In genomic region chr2:126893606-126894005, GRCh38 we compare ENCODE assay signal across 35 cellular contexts. TPM values are rescaled to one million over a fixed set of nuclear protein-coding genes. Genes with fewer than 3 reads are reported as not detected.
"Had no signal": no experiment of that assay in that cellular context is flagged by ENCODE, and none has a peak within 500 bp of the region (broad histone marks: within the 10 kb centered on the region; RNA-seq: fewer than 3 reads in every experiment).

No MANE protein-coding gene starts in this region.

- H3K27ac ChIP-seq: adrenal gland, body of pancreas, epithelial cell of prostate, esophagus squamous epithelium, gastroesophageal sphincter, heart right ventricle had no signal

- H3K27ac Mint-ChIP-seq: activated CD4-positive, alpha-beta T cell treated with anti-CD3 and anti-CD28 coated beads for 36 hours; activated CD4-positive, alpha-beta T cell treated with anti-CD3 and anti-CD28 coated beads, Interleukin-2, amount 10 ng/mL, durations not matched to agents 24 days and 14 days; activated CD8-positive, alpha-beta T cell treated with anti-CD3 and anti-CD28 coated beads for 36 hours; activated naive CD4-positive, alpha-beta T cell treated with anti-CD3 and anti-CD28 coated beads for 36 hours; activated naive CD4-positive, alpha-beta T cell treated with anti-CD3 and anti-CD28 coated beads, Interleukin-2, amount 50 U/mL, for 24 hours; activated naive CD8-positive, alpha-beta T cell treated with anti-CD3 and anti-CD28 coated beads for 36 hours; activated naive CD8-positive, alpha-beta T cell treated with anti-CD3 and anti-CD28 coated beads, Interleukin-2, amount 50 U/mL, for 24 hours; activated T-cell treated with anti-CD3 and anti-CD28 coated beads, Interleukin-2, amount 50 U/mL, for 24 hours; activated T-cell treated with anti-CD3 and anti-CD28 coated beads, Interleukin-2, amount 50 U/mL, for 72 hours; effector memory CD8-positive, alpha-beta T cell had no signal

- H3K27me3 Mint-ChIP-seq: activated naive CD8-positive, alpha-beta T cell treated with anti-CD3 and anti-CD28 coated beads for 36 hours had no signal

- H3K9me3 Mint-ChIP-seq: activated CD4-positive, alpha-beta T cell treated with anti-CD3 and anti-CD28 coated beads, Interleukin-2, amount 10 ng/mL, durations not matched to agents 24 days and 14 days; activated CD8-positive, alpha-beta T cell treated with anti-CD3 and anti-CD28 coated beads for 36 hours; activated naive CD4-positive, alpha-beta T cell treated with anti-CD3 and anti-CD28 coated beads for 36 hours; activated naive CD8-positive, alpha-beta T cell treated with anti-CD3 and anti-CD28 coated beads for 36 hours; activated naive CD8-positive, alpha-beta T cell treated with anti-CD3 and anti-CD28 coated beads, Interleukin-2, amount 50 U/mL, for 24 hours; activated T-cell treated with anti-CD3 and anti-CD28 coated beads, Interleukin-2, amount 50 U/mL, for 24 hours had no signal

- H3K27me3 ChIP-seq: adrenal gland, body of pancreas, esophagus squamous epithelium, gastroesophageal sphincter had no signal

- H3K4me1 ChIP-seq: adrenal gland, body of pancreas, esophagus squamous epithelium, gastroesophageal sphincter, heart right ventricle had no signal

- H3K4me1 Mint-ChIP-seq: activated CD4-positive, alpha-beta T cell treated with anti-CD3 and anti-CD28 coated beads for 36 hours; activated CD4-positive, alpha-beta T cell treated with anti-CD3 and anti-CD28 coated beads, Interleukin-2, amount 10 ng/mL, durations not matched to agents 24 days and 14 days; activated naive CD4-positive, alpha-beta T cell treated with anti-CD3 and anti-CD28 coated beads, Interleukin-2, amount 50 U/mL, for 24 hours; activated naive CD8-positive, alpha-beta T cell treated with anti-CD3 and anti-CD28 coated beads for 36 hours; activated naive CD8-positive, alpha-beta T cell treated with anti-CD3 and anti-CD28 coated beads, Interleukin-2, amount 50 U/mL, for 24 hours had no signal

- H3K9me3 ChIP-seq: adrenal gland, body of pancreas, esophagus squamous epithelium, gastroesophageal sphincter, heart right ventricle had no signal

- ATAC-seq: activated CD4-positive, alpha-beta T cell treated with anti-CD3 and anti-CD28 coated beads for 36 hours; activated CD8-positive, alpha-beta T cell treated with anti-CD3 and anti-CD28 coated beads for 36 hours; activated naive CD8-positive, alpha-beta T cell treated with anti-CD3 and anti-CD28 coated beads, Interleukin-2, amount 50 U/mL, for 24 hours; activated T-cell treated with anti-CD3 and anti-CD28 coated beads, Interleukin-2, amount 50 U/mL, for 72 hours; body of pancreas; effector memory CD8-positive, alpha-beta T cell; gastroesophageal sphincter; heart right ventricle had no signal

- H3K4me3 ChIP-seq: adrenal gland, body of pancreas, esophagus squamous epithelium, gastroesophageal sphincter, heart right ventricle had no signal

- DNase-seq: activated CD4-positive, alpha-beta T cell treated with anti-CD3 and anti-CD28 coated beads for 36 hours; activated CD4-positive, alpha-beta T cell treated with anti-CD3 and anti-CD28 coated beads, Interleukin-2, amount 10 ng/mL, durations not matched to agents 24 days and 14 days; activated CD4-positive, CD25-positive, alpha-beta regulatory T cell; activated CD4-positive, CD25-positive, alpha-beta regulatory T cell treated with anti-CD3 and anti-CD28 coated beads, Interleukin-2, amount 50 U/mL, for 72 hours; activated CD8-positive, alpha-beta memory T cell treated with anti-CD3 and anti-CD28 coated beads for 24 hours; activated CD8-positive, alpha-beta memory T cell treated with anti-CD3 and anti-CD28 coated beads, Interleukin-2, amount 50 U/mL, for 4 hours; activated CD8-positive, alpha-beta T cell treated with anti-CD3 and anti-CD28 coated beads for 36 hours; activated naive CD4-positive, alpha-beta T cell treated with anti-CD3 and anti-CD28 coated beads for 36 hours; activated naive CD8-positive, alpha-beta T cell treated with anti-CD3 and anti-CD28 coated beads for 36 hours; activated naive CD8-positive, alpha-beta T cell treated with anti-CD3 and anti-CD28 coated beads, Interleukin-2, amount 50 U/mL, for 24 hours; activated T-cell treated with anti-CD3 and anti-CD28 coated beads for 4 hours; activated T-cell treated with anti-CD3 and anti-CD28 coated beads, Interleukin-2, amount 50 U/mL, for 24 hours; activated T-cell treated with anti-CD3 and anti-CD28 coated beads, Interleukin-2, amount 50 U/mL, for 72 hours; amygdala; aorta; central memory CD4-positive, alpha-beta T cell; cerebellar nuclear complex; cortex of kidney; dermis blood vessel endothelial cell; effector CD4-positive, alpha-beta T cell; effector memory CD8-positive, alpha-beta T cell; esophagus squamous epithelium; foreskin melanocyte; heart right ventricle; T-helper 2 cell had no signal

- H3K4me3 Mint-ChIP-seq: activated CD4-positive, alpha-beta T cell treated with anti-CD3 and anti-CD28 coated beads for 36 hours; activated CD4-positive, alpha-beta T cell treated with anti-CD3 and anti-CD28 coated beads, Interleukin-2, amount 10 ng/mL, durations not matched to agents 24 days and 14 days; activated CD8-positive, alpha-beta T cell treated with anti-CD3 and anti-CD28 coated beads for 36 hours; activated naive CD4-positive, alpha-beta T cell treated with anti-CD3 and anti-CD28 coated beads for 36 hours; activated naive CD4-positive, alpha-beta T cell treated with anti-CD3 and anti-CD28 coated beads, Interleukin-2, amount 50 U/mL, for 24 hours; activated naive CD8-positive, alpha-beta T cell treated with anti-CD3 and anti-CD28 coated beads for 36 hours; activated naive CD8-positive, alpha-beta T cell treated with anti-CD3 and anti-CD28 coated beads, Interleukin-2, amount 50 U/mL, for 24 hours; activated T-cell treated with anti-CD3 and anti-CD28 coated beads, Interleukin-2, amount 50 U/mL, for 24 hours; activated T-cell treated with anti-CD3 and anti-CD28 coated beads, Interleukin-2, amount 50 U/mL, for 72 hours; effector memory CD8-positive, alpha-beta T cell had no signal

- H3K36me3 ChIP-seq: adrenal gland, esophagus squamous epithelium, gastroesophageal sphincter, heart right ventricle had no signal

- H3K36me3 Mint-ChIP-seq: activated naive CD4-positive, alpha-beta T cell treated with anti-CD3 and anti-CD28 coated beads, Interleukin-2, amount 50 U/mL, for 24 hours; activated naive CD8-positive, alpha-beta T cell treated with anti-CD3 and anti-CD28 coated beads for 36 hours had no signal

RNA-seq across cellular contexts. Expression of gene TEX51, which starts 5.1 kb away (rescaled TPM):
- total RNA-seq: activated CD4-positive, alpha-beta T cell treated with anti-CD3 and anti-CD28 coated beads for 36 hours; activated CD4-positive, alpha-beta T cell treated with anti-CD3 and anti-CD28 coated beads, Interleukin-2, amount 10 ng/mL, durations not matched to agents 24 days and 14 days; activated CD8-positive, alpha-beta T cell treated with anti-CD3 and anti-CD28 coated beads for 36 hours; activated naive CD4-positive, alpha-beta T cell treated with anti-CD3 and anti-CD28 coated beads for 36 hours; activated naive CD8-positive, alpha-beta T cell treated with anti-CD3 and anti-CD28 coated beads for 36 hours; activated T-cell treated with anti-CD3 and anti-CD28 coated beads, Interleukin-2, amount 50 U/mL, for 72 hours; adrenal gland; aorta; body of pancreas; dermis blood vessel endothelial cell; endothelial cell of umbilical vein; esophagus squamous epithelium; fibroblast of lung; fibroblast of villous mesenchyme; gastroesophageal sphincter; glomerular endothelial cell; heart right ventricle; T-helper 1 cell treated with Interleukin-12 subunit alpha and Interleukin-12 subunit beta and Interleukin-4 antibody, amounts not matched to agents 30 ng/mL and 1 ng/mL, for 36 hours had no signal
